22 cellular contexts compared by ENCODE assay signal in genomic region chr2:26716769-26717168, GRCh38. TPM values are rescaled to one million over a fixed set of nuclear protein-coding genes. Genes with fewer than 3 reads are reported as not detected.
"Had no signal": no experiment of that assay in that cellular context is flagged by ENCODE, and none has a peak within 500 bp of the region (broad histone marks: within the 10 kb centered on the region; RNA-seq: fewer than 3 reads in every experiment).

No MANE protein-coding gene starts in this region.

- H3K4me3 ChIP-seq: dorsolateral prefrontal cortex, gastrocnemius medialis, mucosa of descending colon, psoas muscle, smooth muscle cell, stomach, testis, tibial artery had no signal

- H3K27me3 ChIP-seq: dorsolateral prefrontal cortex, gastrocnemius medialis, testis, tibial artery had no signal

- ATAC-seq: gastrocnemius medialis; mucosa of descending colon; naive thymus-derived CD4-positive, alpha-beta T cell; psoas muscle; sciatic nerve; stimulated activated effector memory CD8-positive, alpha-beta T cell treated with anti-CD3 and anti-CD28 coated beads, Interleukin-12 subunit alpha, Interleukin-12 subunit beta, amount 100 ng/mL, for 72 hours had no signal

- H3K27ac ChIP-seq: dorsolateral prefrontal cortex, gastrocnemius medialis, psoas muscle, testis, tibial artery had no signal

- H3K9me3 ChIP-seq: gastrocnemius medialis, mucosa of descending colon, psoas muscle, stomach, testis, tibial artery had no signal

- H3K36me3 ChIP-seq: gastrocnemius medialis, stomach, tibial artery had no signal

- DNase-seq: cortex of kidney; effector CD4-positive, alpha-beta T cell; foreskin fibroblast; gastrocnemius medialis; head of caudate nucleus; mesenchymal stem cell; mucosa of descending colon; naive thymus-derived CD4-positive, alpha-beta T cell; nucleus accumbens; psoas muscle; stimulated activated CD4-positive, alpha-beta T cell treated with anti-CD3 and anti-CD28 coated beads, Interleukin-2, amount 100 ng/mL, for 24 hours; stimulated activated CD4-positive, alpha-beta T cell treated with anti-CD3 and anti-CD28 coated beads, Interleukin-4, amount 100 ng/mL, for 24 hours; stimulated activated naive CD4-positive, alpha-beta T cell treated with Interleukin-2 at 50 U/mL for 16 hours; stomach; testis; tibial artery had no signal

RNA-seq across cellular contexts. Expression of gene KCNK3, which starts 24.2 kb away (rescaled TPM):
- total RNA-seq: lung microvascular endothelial cell; naive thymus-derived CD4-positive, alpha-beta T cell had no signal
- polyA plus RNA-seq: keratinocyte; naive thymus-derived CD4-positive, alpha-beta T cell had no signal
